Comparison of ENCODE assay signal across 8 cellular contexts in genomic region chr9:136170291-136170901, GRCh38. TPM values are rescaled to one million over a fixed set of nuclear protein-coding genes. Genes with fewer than 3 reads are reported as not detected.
A peak's percentile ranks its signal among the peaks of the same experiment; 100 is the strongest.
DNase-seq lines count a peak whose midpoint lies in the region; ATAC-seq and TF ChIP-seq lines count a peak whose summit lies in the region.

No MANE protein-coding gene starts in this region.

- TF ChIP-seq CTCF in MCF 10A (IDR thresholded peaks at IDR 0.05; ENCODE audit: unreplicated experiment): peak; percentile 82
- peak in 1 of 3 donors; percentile 10 for TF ChIP-seq CTCF in breast epithelium (IDR thresholded peaks at IDR 0.05)
- peak; percentile 78 for TF ChIP-seq CTCF in astrocyte of the cerebellum (IDR thresholded peaks at IDR 0.05; ENCODE audit: low read depth, low read length, missing control alignments)
- peak; percentile 37 to 49 for TF ChIP-seq CTCF in left lung (IDR thresholded peaks at IDR 0.05)

- TF ChIP-seq POLR2A in breast epithelium (IDR thresholded peaks at IDR 0.05): no peak

- H3K4me3 Mint-ChIP-seq in MCF 10A (ENCODE audit: unreplicated experiment) (no peak overlapping the region), T-cell (no peak overlapping the region)

- no peak overlapping the region for H3K27ac Mint-ChIP-seq in MCF 10A (ENCODE audit: low read depth, unreplicated experiment)
- no peak overlapping the region for H3K27ac Mint-ChIP-seq in T-cell

- H3K27ac ChIP-seq in breast epithelium (no peak overlapping the region), left lung (no peak overlapping the region)

- no peaks in the 10 kb centered on the region for H3K4me1 ChIP-seq in breast epithelium
- H3K4me1 ChIP-seq in left lung: no peaks in the 10 kb centered on the region

- no peaks in the 10 kb centered on the region for H3K9me3 Mint-ChIP-seq in MCF 10A (ENCODE audit: unreplicated experiment)
- H3K9me3 Mint-ChIP-seq in T-cell: no peaks in the 10 kb centered on the region

- peaks cover 0 to 36% of the 10 kb centered on the region in 2 donors for H3K27me3 ChIP-seq in breast epithelium
- peaks cover 0 to 47% of the 10 kb centered on the region in 2 donors for H3K27me3 ChIP-seq in left lung

- BruUV-seq in MCF 10A (replicated peaks; lab: Mats Ljungman, UMichigan): no TSS peak

- H3K36me3 Mint-ChIP-seq in MCF 10A (ENCODE audit: insufficient read depth, unreplicated experiment) (no peaks in the 10 kb centered on the region), T-cell (no peaks in the 10 kb centered on the region)

- POLR2A ChIA-PET in MCF 10A (lab: Yijun Ruan, JAX) (no interaction called here), T-cell (lab: Charles Lee) (no interaction called here)

- H3K9me3 ChIP-seq in breast epithelium: peaks cover 0 to 7% of the 10 kb centered on the region in 2 donors
- H3K9me3 ChIP-seq in left lung: no peaks in the 10 kb centered on the region

- H3K4me3 ChIP-seq in breast epithelium (no peak overlapping the region), astrocyte of the cerebellum (ENCODE audit: low read depth, low read length) (no peak overlapping the region), left lung (no peak overlapping the region)

- CTCF ChIA-PET in MCF 10A (lab: Yijun Ruan, JAX) (interaction anchor here (0.6 to 1.7 kb wide), 11 partner anchors 11 to 200 kb away, joined by 3 to 7 read pairs (median 3); no protein-coding TSS in a partner anchor), T-cell (lab: Charles Lee) (no interaction called here)

- H3K4me1 Mint-ChIP-seq in MCF 10A (ENCODE audit: insufficient read depth, unreplicated experiment): no peaks in the 10 kb centered on the region
- no peaks in the 10 kb centered on the region for H3K4me1 Mint-ChIP-seq in T-cell

- DNase-seq in MCF 10A (ENCODE audit: unreplicated experiment): peak; percentile 36
- DNase-seq in breast epithelium (ENCODE audit: low spot score in 2 of 2): no peak
- DNase-seq in T-cell: peak in 27 of 34 experiments; percentile 9 to 53 (median 33)
- no peak for DNase-seq in astrocyte of the cerebellum (ENCODE audit: low read depth)
- DNase-seq in left lung: peak in 1 of 2 donors; percentile 61
- DNase-seq in stimulated activated CD8-positive, alpha-beta memory T cell treated with anti-CD3 and anti-CD28 coated beads, Interleukin-7, amount 100 ng/mL, for 48 hours (ENCODE audit: extremely low read depth in 1 of 2, low read depth in 1 of 2): peak; percentile 11 to 13

- in situ Hi-C loops in astrocyte of the cerebellum (cut with HindIII; ENCODE audit: low sequenced_read_pairs): no loop called here

- intact Hi-C loops in MCF 10A (cut with micrococcal nuclease): loop anchor here (1.0 kb wide), 3 partner anchors 56 to 113 kb away; no protein-coding TSS in a partner anchor
- intact Hi-C loops in breast epithelium (cut with DNase I; ENCODE audit: low total_unique reads): no loop called here
- intact Hi-C loops in left lung (cut with DNase I): no loop called here

- H3K27me3 Mint-ChIP-seq in MCF 10A (ENCODE audit: insufficient read depth, unreplicated experiment) (peaks cover 36% of the 10 kb centered on the region), T-cell (peaks cover 18 to 24% of the 10 kb centered on the region in 2 donors)

- no peaks in the 10 kb centered on the region for H3K36me3 ChIP-seq in breast epithelium
- H3K36me3 ChIP-seq in left lung: no peaks in the 10 kb centered on the region

- ATAC-seq in T-cell (replicated peaks in 1 of 4): peak; percentile 30 to 47 (median 42)
- ATAC-seq in left lung: peak; percentile 78
- ATAC-seq in HG02759 (IDR thresholded peaks at IDR 0.05; ENCODE audit: unreplicated experiment): no peak
- ATAC-seq in GM18858 (IDR thresholded peaks at IDR 0.05; ENCODE audit: unreplicated experiment): no peak

RNA-seq across cellular contexts. Expression of gene LHX3, which starts 34.5 kb away (rescaled TPM):
- total RNA-seq in MCF 10A (2022): 0.22 and 0.26 TPM in 2 replicates
- not detected for total RNA-seq in breast epithelium
- under 1 TPM in 2 of 5 donors, not detected in 3; 0.13 to 0.42 TPM for total RNA-seq in T-cell
- not detected for total RNA-seq in left lung

RNA-seq across cellular contexts. Expression of gene TMEM250, which starts 51.7 kb away (rescaled TPM):
- total RNA-seq in MCF 10A (2022): 43.2 and 45.4 TPM in 2 replicates
- total RNA-seq in breast epithelium: 10 to 100 TPM; 24.9 to 29.5 (median 26.1) TPM
- total RNA-seq in T-cell: 10 to 100 TPM; 21.0 to 77.9 (median 63.0) TPM
- 10 to 100 TPM; 30.4 to 42.1 TPM for total RNA-seq in left lung

Comparison
In these comparisons a context has a peak if more than half of its experiments do, and no peak if none do; other contexts are left out.
1. DNase-seq: peak in MCF 10A (single experiment), T-cell (27 of 34) and stimulated activated CD8-positive, alpha-beta memory T cell treated with anti-CD3 and anti-CD28 coated beads, Interleukin-7, amount 100 ng/mL, for 48 hours (2 of 2); none in breast epithelium (0 of 2) and astrocyte of the cerebellum (single experiment).
2. ATAC-seq: peak in T-cell (4 of 4) and left lung (single experiment); none in HG02759 (single experiment) and GM18858 (single experiment).